Comparison of ENCODE assay signal across 8 cellular contexts in the genomic region with DNA sequence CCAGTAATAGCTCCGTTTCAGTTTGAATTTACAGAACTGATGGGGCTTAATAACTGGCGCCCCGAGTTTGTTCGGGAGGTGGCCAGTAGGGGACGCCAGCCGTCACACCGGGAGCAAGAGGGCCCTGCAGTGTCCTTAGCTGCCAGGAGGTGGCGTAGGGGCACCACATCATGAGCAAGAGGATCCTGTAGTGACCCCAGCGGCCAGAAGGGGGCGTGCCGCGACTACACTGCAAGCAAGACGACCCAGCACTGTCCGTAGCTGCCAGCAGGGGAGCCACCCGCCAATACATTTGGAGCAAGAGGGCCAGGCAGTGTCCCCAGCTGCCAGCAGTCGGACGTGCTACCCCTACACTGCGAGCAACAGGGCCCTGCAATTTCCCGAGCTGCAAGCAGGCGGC.
DNase-seq lines count a peak whose midpoint lies in the region; ATAC-seq and TF ChIP-seq lines count a peak whose summit lies in the region.

No MANE protein-coding gene starts in this region.

- H3K36me3 ChIP-seq in brain microvascular endothelial cell (replicated peaks), result no peaks in the 10 kb centered on the region
- H3K36me3 ChIP-seq in thyroid gland, result no peaks in the 10 kb centered on the region

- in situ Hi-C loops in brain microvascular endothelial cell (cut with HindIII; ENCODE audit: low pct_ligation_motif_present, low sequenced_read_pairs), result no loop called here

- H3K27me3 ChIP-seq in brain microvascular endothelial cell (replicated peaks) (no peaks in the 10 kb centered on the region), thyroid gland (no peaks in the 10 kb centered on the region)

- no peaks in the 10 kb centered on the region for H3K4me1 ChIP-seq in thyroid gland

- 48 to 76% methylated on average over 7 to 14 of the region's 20 CpGs for WGBS in thyroid gland, 2 donors

- H3K27ac ChIP-seq in brain microvascular endothelial cell, result no peak overlapping the region
- H3K27ac ChIP-seq in thyroid gland, result no peak overlapping the region

- TF ChIP-seq CTCF in GM12864 (IDR thresholded peaks at IDR 0.05; ENCODE audit: low read depth, low read length, missing control alignments) (peak; percentile 61), brain microvascular endothelial cell (IDR thresholded peaks at IDR 0.05; ENCODE audit: low read depth, low read length, missing control alignments) (peak; percentile 66), thyroid gland (IDR thresholded peaks at IDR 0.05) (peak in 4 of 6 experiments; percentile 21 to 46 (median 35))

- DNase-seq in GM12864 (ENCODE audit: low read depth) (peak; percentile 8), SK-N-DZ (ENCODE audit: low spot score) (peak; percentile 5), brain microvascular endothelial cell (peak; percentile 59), lung microvascular endothelial cell (ENCODE audit: low read depth in 2 of 2) (peak; percentile 71 to 77), thyroid gland (peak; percentile 44 to 54), NCI-H774 (lab: John Stamatoyannopoulos, UW) (no peak)

- no peak for TF ChIP-seq POLR2A in thyroid gland (IDR thresholded peaks at IDR 0.05)

- no peak for ATAC-seq in HG03469 (IDR thresholded peaks at IDR 0.05; ENCODE audit: unreplicated experiment)
- no peak for ATAC-seq in HG02970 (IDR thresholded peaks at IDR 0.05; ENCODE audit: low FRiP score, unreplicated experiment)

- no peaks in the 10 kb centered on the region for H3K9me3 ChIP-seq in thyroid gland

- H3K4me3 ChIP-seq in GM12864 (ENCODE audit: low read depth, low read length) (no peak overlapping the region), brain microvascular endothelial cell (ENCODE audit: low read depth, low read length) (no peak overlapping the region), thyroid gland (replicated peaks in 1 of 3) (no peak overlapping the region)

- intact Hi-C loops in thyroid gland (cut with DNase I), result no loop called here
